ENCODE assay signal across 25 cellular contexts in the genomic region with DNA sequence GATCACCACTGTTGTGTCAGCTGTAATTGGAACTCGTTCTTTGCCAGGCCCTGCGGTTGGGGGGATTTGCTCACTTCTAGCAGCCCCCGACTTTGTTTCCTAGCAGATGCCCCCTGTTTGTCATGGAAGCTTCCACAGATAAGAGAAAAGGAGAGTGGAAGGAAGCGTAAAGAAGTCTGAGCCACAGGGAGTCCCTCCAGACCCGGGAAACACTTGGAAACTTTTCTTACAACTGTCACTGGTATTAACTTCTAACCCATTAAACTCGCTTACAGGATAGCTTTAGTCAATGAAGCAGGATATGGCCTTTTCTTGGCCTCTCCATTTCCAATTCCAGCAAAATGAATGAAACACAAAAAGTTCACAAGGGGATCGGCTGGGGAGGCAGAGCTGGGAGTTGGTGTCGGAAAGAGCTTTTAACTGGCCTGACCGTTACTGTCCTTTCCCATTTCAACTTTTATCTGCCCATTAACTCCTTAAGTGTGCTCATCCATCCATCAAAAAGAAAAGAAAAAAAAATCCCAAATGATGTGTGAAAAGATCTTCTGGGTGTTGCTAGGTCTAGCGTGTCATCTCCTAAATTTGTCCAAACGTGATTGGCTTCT.
"Had no signal": no experiment of that assay in that cellular context is flagged by ENCODE, and none has a peak within 500 bp of the region (broad histone marks: within the 10 kb centered on the region; RNA-seq: fewer than 3 reads in every experiment).

No MANE protein-coding gene starts in this region.

- ATAC-seq: mucosa of descending colon; naive thymus-derived CD4-positive, alpha-beta T cell; natural killer cell treated with Interleukin-12 subunit alpha and Interleukin-12 subunit beta and Interleukin-15 and Interleukin-18, amount 100 ng/mL, for 72 hours; pancreas; psoas muscle; right lobe of liver; stimulated activated memory B cell treated with anti-CD40 and anti-IgM and Interleukin-4, amounts not matched to agents 10 μg/mL and 1 μg/mL and 100 μg/mL, for 72 hours; stimulated activated naive CD8-positive, alpha-beta T cell treated with anti-CD3 and anti-CD28 coated beads, Interleukin-15, amount 100 ng/mL, for 72 hours had no signal

- H3K4me3 ChIP-seq: left ventricle myocardium inferior, lung, mucosa of descending colon, pancreas, psoas muscle, right atrium auricular region, right lobe of liver, smooth muscle cell, tibial nerve, vagina had no signal

- H3K27ac Mint-ChIP-seq: naive thymus-derived CD4-positive, alpha-beta T cell; natural killer cell treated with Interleukin-12 subunit alpha and Interleukin-12 subunit beta and Interleukin-15 and Interleukin-18, amount 100 ng/mL, for 72 hours; stimulated activated memory B cell treated with anti-CD40 and anti-IgM and Interleukin-4, amounts not matched to agents 10 μg/mL and 1 μg/mL and 100 μg/mL, for 72 hours; stimulated activated naive CD8-positive, alpha-beta T cell treated with anti-CD3 and anti-CD28 coated beads, Interleukin-15, amount 100 ng/mL, for 72 hours; type B pancreatic cell had no signal

- H3K4me1 Mint-ChIP-seq: naive thymus-derived CD4-positive, alpha-beta T cell; stimulated activated memory B cell treated with anti-CD40 and anti-IgM and Interleukin-4, amounts not matched to agents 10 μg/mL and 1 μg/mL and 100 μg/mL, for 72 hours; stimulated activated naive CD8-positive, alpha-beta T cell treated with anti-CD3 and anti-CD28 coated beads, Interleukin-15, amount 100 ng/mL, for 72 hours had no signal

- DNase-seq: hypothalamus; islet precursor cell; left ventricle myocardium inferior; midbrain; mucosa of descending colon; naive thymus-derived CD4-positive, alpha-beta T cell; nucleus accumbens; pancreas; psoas muscle; right lobe of liver; stimulated activated CD4-positive, alpha-beta T cell treated with anti-CD3 and anti-CD28 coated beads, Interleukin-1b, Interleukin-23, amount 100 ng/mL, for 48 hours; stimulated activated CD4-positive, alpha-beta T cell treated with anti-CD3 and anti-CD28 coated beads, Interleukin-2, amount 100 ng/mL, for 48 hours; stimulated activated CD4-positive, alpha-beta T cell treated with anti-CD3 and anti-CD28 coated beads, Interleukin-4, amount 100 ng/mL, for 4 hours; stimulated activated CD8-positive, alpha-beta memory T cell treated with anti-CD3 and anti-CD28 coated beads, Interleukin-4, amount 100 ng/mL, for 48 hours; stimulated activated naive CD4-positive, alpha-beta T cell treated with Interleukin-2 at 50 U/mL for 16 hours; stimulated activated naive CD8-positive, alpha-beta T cell treated with anti-CD3 and anti-CD28 coated beads, Interleukin-15, amount 100 ng/mL, for 72 hours; substantia nigra had no signal

- H3K9me3 ChIP-seq: left ventricle myocardium inferior, mucosa of descending colon, pancreas, psoas muscle, right atrium auricular region, right lobe of liver, tibial nerve, vagina had no signal

- H3K9me3 Mint-ChIP-seq: natural killer cell treated with Interleukin-12 subunit alpha and Interleukin-12 subunit beta and Interleukin-15 and Interleukin-18, amount 100 ng/mL, for 72 hours; stimulated activated naive CD8-positive, alpha-beta T cell treated with anti-CD3 and anti-CD28 coated beads, Interleukin-15, amount 100 ng/mL, for 72 hours had no signal

- H3K27ac ChIP-seq: left ventricle myocardium inferior, pancreas, psoas muscle, right atrium auricular region, right lobe of liver, tibial nerve, vagina had no signal

- H3K4me2 ChIP-seq: smooth muscle cell had no signal

- H3K36me3 ChIP-seq: left ventricle myocardium inferior, pancreas, right atrium auricular region, right lobe of liver, tibial nerve, vagina had no signal

- H3K27me3 ChIP-seq: pancreas, right atrium auricular region, right lobe of liver, tibial nerve, vagina had no signal

- H3K4me1 ChIP-seq: left ventricle myocardium inferior, pancreas, psoas muscle, right atrium auricular region, right lobe of liver, tibial nerve, vagina had no signal

- H3K4me3 Mint-ChIP-seq: naive thymus-derived CD4-positive, alpha-beta T cell; natural killer cell treated with Interleukin-12 subunit alpha and Interleukin-12 subunit beta and Interleukin-15 and Interleukin-18, amount 100 ng/mL, for 72 hours; stimulated activated memory B cell treated with anti-CD40 and anti-IgM and Interleukin-4, amounts not matched to agents 10 μg/mL and 1 μg/mL and 100 μg/mL, for 72 hours; stimulated activated naive CD8-positive, alpha-beta T cell treated with anti-CD3 and anti-CD28 coated beads, Interleukin-15, amount 100 ng/mL, for 72 hours; type B pancreatic cell had no signal

- H3K27me3 Mint-ChIP-seq: natural killer cell treated with Interleukin-12 subunit alpha and Interleukin-12 subunit beta and Interleukin-15 and Interleukin-18, amount 100 ng/mL, for 72 hours; stimulated activated memory B cell treated with anti-CD40 and anti-IgM and Interleukin-4, amounts not matched to agents 10 μg/mL and 1 μg/mL and 100 μg/mL, for 72 hours had no signal

- H3K36me3 Mint-ChIP-seq: naive thymus-derived CD4-positive, alpha-beta T cell; natural killer cell treated with Interleukin-12 subunit alpha and Interleukin-12 subunit beta and Interleukin-15 and Interleukin-18, amount 100 ng/mL, for 72 hours; stimulated activated memory B cell treated with anti-CD40 and anti-IgM and Interleukin-4, amounts not matched to agents 10 μg/mL and 1 μg/mL and 100 μg/mL, for 72 hours; type B pancreatic cell had no signal
